8 cellular contexts compared by ENCODE assay signal in genomic region chr15:90099868-90100854, GRCh38. TPM values are rescaled to one million over a fixed set of nuclear protein-coding genes. Genes with fewer than 3 reads are reported as not detected.
A peak's percentile ranks its signal among the peaks of the same experiment; 100 is the strongest.
DNase-seq lines count a peak whose midpoint lies in the region; ATAC-seq and TF ChIP-seq lines count a peak whose summit lies in the region.

No MANE protein-coding gene starts in this region.

- no peaks in the 10 kb centered on the region for H3K9me3 Mint-ChIP-seq in activated naive CD4-positive, alpha-beta T cell treated with anti-CD3 and anti-CD28 coated beads for 36 hours
- H3K9me3 Mint-ChIP-seq in nephron: no peaks in the 10 kb centered on the region

- BruUV-seq in Panc1 (replicated peaks; lab: Mats Ljungman, UMichigan): TSS peak; percentile 75

- peaks cover 68% of the 10 kb centered on the region for H3K4me1 ChIP-seq in Panc1 (ENCODE audit: control insufficient read depth, insufficient read depth, low read length)

- H3K27ac Mint-ChIP-seq in activated naive CD4-positive, alpha-beta T cell treated with anti-CD3 and anti-CD28 coated beads for 36 hours: peak overlapping the region; percentile 90
- H3K27ac Mint-ChIP-seq in nephron: peak overlapping the region; percentile 89 to 94 (median 89)

- H3K4me3 ChIP-seq in Panc1 (ENCODE audit: low read depth in 2 of 2, low read length in 2 of 2) (peak overlapping the region in 1 of 2 experiments; percentile 84; a peak in 3 of 4 replicates), epithelial cell of proximal tubule (ENCODE audit: low read depth, low read length) (peak overlapping the region; percentile 80)

- H3K27me3 ChIP-seq in Panc1 (ENCODE audit: control insufficient read depth, insufficient read depth, low read length): no peaks in the 10 kb centered on the region

- no peak for TF ChIP-seq CTCF in Panc1 (IDR thresholded peaks at IDR 0.05)
- no peak for TF ChIP-seq CTCF in epithelial cell of proximal tubule (conservative IDR thresholded peaks at IDR 0.05; ENCODE audit: low read depth, low read length)
- no peak for TF ChIP-seq CTCF in nephron (IDR thresholded peaks at IDR 0.05; ENCODE audit: unreplicated experiment in 3 of 3)

- peak overlapping the region; percentile 87 for H3K27ac ChIP-seq in Panc1 (ENCODE audit: low read length)

- CTCF ChIA-PET in activated naive CD4-positive, alpha-beta T cell treated with anti-CD3 and anti-CD28 coated beads for 36 hours (lab: Charles Lee): interaction anchor here (0.8 to 1.8 kb wide), 5 partner anchors 14 to 202 kb away, joined by 3 to 8 read pairs (median 3); partner anchors contain the start of gene CIB1
- CTCF ChIA-PET in Panc1 (lab: Charles Lee): no interaction called here

- no peaks in the 10 kb centered on the region for H3K27me3 Mint-ChIP-seq in activated naive CD4-positive, alpha-beta T cell treated with anti-CD3 and anti-CD28 coated beads for 36 hours (ENCODE audit: low read depth)
- H3K27me3 Mint-ChIP-seq in nephron (ENCODE audit: low read depth): no peaks in the 10 kb centered on the region

- intact Hi-C loops in activated naive CD4-positive, alpha-beta T cell treated with anti-CD3 and anti-CD28 coated beads for 36 hours (cut with micrococcal nuclease): loop anchor here (5.0 kb wide), 1 partner anchor 302 kb away; no protein-coding TSS in a partner anchor
- intact Hi-C loops in Panc1 (cut with micrococcal nuclease; ENCODE audit: unreplicated experiment): no loop called here

- H3K4me1 Mint-ChIP-seq in activated naive CD4-positive, alpha-beta T cell treated with anti-CD3 and anti-CD28 coated beads for 36 hours (ENCODE audit: low read depth): peaks cover 66% of the 10 kb centered on the region
- peaks cover 85% of the 10 kb centered on the region for H3K4me1 Mint-ChIP-seq in nephron

- no peaks in the 10 kb centered on the region for H3K36me3 ChIP-seq in Panc1 (ENCODE audit: control insufficient read depth, insufficient read depth, low read length)

- in situ Hi-C loops in Panc1 (cut with HindIII; ENCODE audit: low pct_unique_long_range_greater_than_20kb, low sequenced_read_pairs): no loop called here

- DNase-seq in activated naive CD4-positive, alpha-beta T cell treated with anti-CD3 and anti-CD28 coated beads for 36 hours: peak; percentile 51
- DNase-seq in activated naive CD4-positive, alpha-beta T cell treated with anti-CD3 and anti-CD28 coated beads, Interleukin-2, amount 50 U/mL, for 16 hours: no peak
- DNase-seq in Panc1 (ENCODE audit: low read depth, low spot score) (no peak), epithelial cell of proximal tubule (ENCODE audit: low read depth) (no peak), NCI-H774 (lab: John Stamatoyannopoulos, UW) (no peak)

- H3K36me3 Mint-ChIP-seq in activated naive CD4-positive, alpha-beta T cell treated with anti-CD3 and anti-CD28 coated beads for 36 hours (ENCODE audit: low read depth): peaks cover 10% of the 10 kb centered on the region
- no peaks in the 10 kb centered on the region for H3K36me3 Mint-ChIP-seq in nephron (ENCODE audit: low read depth)

- peak overlapping the region; percentile 91 for H3K4me3 Mint-ChIP-seq in activated naive CD4-positive, alpha-beta T cell treated with anti-CD3 and anti-CD28 coated beads for 36 hours
- H3K4me3 Mint-ChIP-seq in nephron: peak overlapping the region; percentile 92 to 94 (median 93)

- ATAC-seq in Panc1 (no peak), GM18861 (IDR thresholded peaks at IDR 0.05; ENCODE audit: unreplicated experiment) (no peak), HG03442 (IDR thresholded peaks at IDR 0.05; ENCODE audit: unreplicated experiment) (no peak)

- POLR2A ChIA-PET in Panc1 (lab: Charles Lee): no interaction called here

- H3K9me3 ChIP-seq in Panc1 (ENCODE audit: control insufficient read depth, insufficient read depth, low read depth, low read length): no peaks in the 10 kb centered on the region

RNA-seq across cellular contexts. Expression of gene IDH2, which starts 2.1 kb away (rescaled TPM):
- 100 to 1,000 TPM; 225 to 229 TPM for total RNA-seq in activated naive CD4-positive, alpha-beta T cell treated with anti-CD3 and anti-CD28 coated beads for 36 hours
- 197 TPM for total RNA-seq in Panc1 (2021; ENCODE audit: unreplicated experiment)
- polyA plus RNA-seq in Panc1 (2012; ENCODE audit: insufficient read length): 331 TPM
- 134 and 170 TPM in 2 replicates for total RNA-seq in epithelial cell of proximal tubule
